ENCODE assay signal across 31 cellular contexts in the genomic region with DNA sequence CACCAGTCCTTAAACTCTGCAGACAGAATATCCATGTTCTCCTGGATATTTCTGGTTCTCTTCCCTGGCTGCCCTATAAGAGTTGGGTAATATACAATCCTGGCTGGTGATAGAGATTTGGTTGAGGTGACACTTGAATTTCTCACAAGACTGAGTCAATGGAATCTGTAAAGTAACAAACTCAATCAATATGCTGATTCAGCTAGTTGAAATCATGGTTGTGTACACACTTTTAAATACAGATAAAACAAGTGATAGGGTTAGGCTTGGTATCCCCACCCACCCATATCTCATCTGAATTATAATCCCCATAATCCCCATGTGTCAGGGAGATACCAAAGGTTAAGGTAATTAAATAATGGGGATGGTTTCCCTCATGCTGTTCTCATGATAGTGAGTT.
"Had no signal": no experiment of that assay in that cellular context is flagged by ENCODE, and none has a peak within 500 bp of the region (broad histone marks: within the 10 kb centered on the region; RNA-seq: fewer than 3 reads in every experiment).

No MANE protein-coding gene starts in this region.

- H3K36me3 ChIP-seq: ascending aorta, cardiac muscle cell had no signal

- H3K27ac ChIP-seq: ascending aorta, cardiac muscle cell, VCaP had no signal

- H3K9me3 ChIP-seq: ascending aorta had no signal

- FAIRE-seq: bronchial epithelial cell, TTC549 had no signal

- ATAC-seq: activated CD8-positive, alpha-beta T cell treated with anti-CD3 and anti-CD28 coated beads for 36 hours; activated naive CD8-positive, alpha-beta T cell treated with anti-CD3 and anti-CD28 coated beads, Interleukin-2, amount 50 U/mL, for 24 hours; activated T-cell treated with anti-CD3 and anti-CD28 coated beads, Interleukin-2, amount 50 U/mL, for 4 hours; activated T-cell treated with anti-CD3 and anti-CD28 coated beads, Interleukin-2, amount 50 U/mL, for 72 hours; activated T-helper 17 cell treated with anti-CD3 and anti-CD28 coated beads, Interleukin-2, amount 50 U/mL, for 72 hours; T-cell; T-helper 17 cell had no signal

- H3K27me3 ChIP-seq: ascending aorta, cardiac muscle cell had no signal

- H3K4me1 ChIP-seq: ascending aorta had no signal

- DNase-seq: activated B cell treated with CpG ODN at 0.5 μM for 24 hours; activated CD4-positive, alpha-beta memory T cell treated with anti-CD3 and anti-CD28 coated beads for 36 hours; activated CD4-positive, alpha-beta T cell treated with anti-CD3 and anti-CD28 coated beads for 4 hours; activated CD4-positive, alpha-beta T cell treated with anti-CD3 and anti-CD28 coated beads, Interleukin-2, amount 10 ng/mL, durations not matched to agents 24 days and 14 days; activated CD4-positive, alpha-beta T cell treated with anti-CD3 and anti-CD28 coated beads, Interleukin-2, amount 50 U/mL, for 1 hour; activated CD4-positive, alpha-beta T cell treated with anti-CD3 and anti-CD28 coated beads, Interleukin-2, amount 50 U/mL, for 4 hours; activated CD4-positive, CD25-positive, alpha-beta regulatory T cell treated with anti-CD3 and anti-CD28 coated beads, Interleukin-2, amount 50 U/mL, for 72 hours; activated CD8-positive, alpha-beta memory T cell treated with anti-CD3 and anti-CD28 coated beads, Interleukin-2, amount 50 U/mL, for 4 hours; activated CD8-positive, alpha-beta T cell treated with anti-CD3 and anti-CD28 coated beads for 36 hours; activated effector memory CD4-positive, alpha-beta T cell treated with anti-CD3 and anti-CD28 coated beads, Interleukin-2, amount 50 U/mL, for 16 hours; activated naive CD4-positive, alpha-beta T cell treated with anti-CD3 and anti-CD28 coated beads, Interleukin-2, amount 10 ng/mL, durations not matched to agents 7 days and 5 days; activated naive CD4-positive, alpha-beta T cell treated with Interleukin-2 at 50 U/mL for 16 hours; activated naive CD8-positive, alpha-beta T cell treated with anti-CD3 and anti-CD28 coated beads, Interleukin-2, amount 10 ng/mL, durations not matched to agents 7 days and 5 days; activated naive CD8-positive, alpha-beta T cell treated with anti-CD3 and anti-CD28 coated beads, Interleukin-2, amount 50 U/mL, for 24 hours; activated T-cell treated with anti-CD3 and anti-CD28 coated beads for 4 hours; activated T-cell treated with anti-CD3 and anti-CD28 coated beads, Interleukin-2, amount 50 U/mL, for 1 hour; activated T-cell treated with anti-CD3 and anti-CD28 coated beads, Interleukin-2, amount 50 U/mL, for 4 hours; activated T-cell treated with anti-CD3 and anti-CD28 coated beads, Interleukin-2, amount 50 U/mL, for 72 hours; amygdala; anterior cingulate cortex; caudate nucleus; cerebellar nuclear complex; T-cell; T-helper 17 cell; T-helper 9 cell had no signal

- H3K4me3 ChIP-seq: ascending aorta, cardiac muscle cell had no signal
